Comparison of ENCODE assay signal across 25 cellular contexts in genomic region chr10:99595236-99595635, GRCh38.
"Had no signal": no experiment of that assay in that cellular context is flagged by ENCODE, and none has a peak within 500 bp of the region (broad histone marks: within the 10 kb centered on the region; RNA-seq: fewer than 3 reads in every experiment).

No MANE protein-coding gene starts in this region.

- H3K9me3 ChIP-seq: ascending aorta, left lung, lower lobe of right lung, neutrophil, ovary, prostate gland, sigmoid colon, stomach had no signal

- ATAC-seq: activated CD4-positive, CD25-positive, alpha-beta regulatory T cell treated with anti-CD3 and anti-CD28 coated beads, Interleukin-2, amount 50 U/mL, for 24 hours; left lung; lower lobe of right lung; stimulated activated naive B cell treated with anti-CD40 and anti-IgM and Interleukin-4, amounts not matched to agents 10 μg/mL and 1 μg/mL and 100 μg/mL, for 72 hours had no signal

- H3K27ac ChIP-seq: ascending aorta, cardiac muscle cell, left lung, lower lobe of right lung, neutrophil, ovary, prostate gland, sigmoid colon, stomach, VCaP had no signal

- H3K27me3 ChIP-seq: ascending aorta, cardiac muscle cell, left lung, neutrophil, ovary, sigmoid colon had no signal

- DNase-seq: activated CD4-positive, alpha-beta memory T cell treated with anti-CD3 and anti-CD28 coated beads for 36 hours; activated CD4-positive, alpha-beta T cell treated with anti-CD3 and anti-CD28 coated beads, Interleukin-2, amount 10 ng/mL, durations not matched to agents 24 days and 14 days; activated CD8-positive, alpha-beta memory T cell treated with anti-CD3 and anti-CD28 coated beads, Interleukin-2, amount 50 U/mL, for 4 hours; activated effector memory CD4-positive, alpha-beta T cell treated with anti-CD3 and anti-CD28 coated beads, Interleukin-2, amount 50 U/mL, for 16 hours; activated naive CD4-positive, alpha-beta T cell treated with anti-CD3 and anti-CD28 coated beads, Interleukin-2, amount 10 ng/mL, durations not matched to agents 7 days and 5 days; activated naive CD8-positive, alpha-beta T cell treated with anti-CD3 and anti-CD28 coated beads, Interleukin-2, amount 10 ng/mL, durations not matched to agents 7 days and 5 days; activated T-cell treated with anti-CD3 and anti-CD28 coated beads, Interleukin-2, amount 50 U/mL, for 1 hour; cerebellar nuclear complex; cortex of kidney; head of caudate nucleus; left lung; lower lobe of right lung; naive B cell; ovary; sigmoid colon; stimulated activated CD4-positive, alpha-beta T cell treated with anti-CD3 and anti-CD28 coated beads, Interleukin-15, amount 100 ng/mL, for 24 hours; stimulated activated CD4-positive, alpha-beta T cell treated with anti-CD3 and anti-CD28 coated beads, Interleukin-2, amount 100 ng/mL, for 24 hours; stimulated activated naive B cell treated with anti-CD40 and anti-IgM and Interleukin-4, amounts not matched to agents 10 μg/mL and 1 μg/mL and 100 μg/mL, for 72 hours; stomach had no signal

- H3K36me3 ChIP-seq: ascending aorta, cardiac muscle cell, left lung, lower lobe of right lung, neutrophil, ovary, prostate gland, sigmoid colon, stomach had no signal

- H3K4me1 ChIP-seq: ascending aorta, left lung, lower lobe of right lung, prostate gland, sigmoid colon, stomach had no signal

- H3K4me3 ChIP-seq: ascending aorta, cardiac muscle cell, left lung, lower lobe of right lung, ovary, prostate gland, sigmoid colon, stomach had no signal
